In the genomic region with DNA sequence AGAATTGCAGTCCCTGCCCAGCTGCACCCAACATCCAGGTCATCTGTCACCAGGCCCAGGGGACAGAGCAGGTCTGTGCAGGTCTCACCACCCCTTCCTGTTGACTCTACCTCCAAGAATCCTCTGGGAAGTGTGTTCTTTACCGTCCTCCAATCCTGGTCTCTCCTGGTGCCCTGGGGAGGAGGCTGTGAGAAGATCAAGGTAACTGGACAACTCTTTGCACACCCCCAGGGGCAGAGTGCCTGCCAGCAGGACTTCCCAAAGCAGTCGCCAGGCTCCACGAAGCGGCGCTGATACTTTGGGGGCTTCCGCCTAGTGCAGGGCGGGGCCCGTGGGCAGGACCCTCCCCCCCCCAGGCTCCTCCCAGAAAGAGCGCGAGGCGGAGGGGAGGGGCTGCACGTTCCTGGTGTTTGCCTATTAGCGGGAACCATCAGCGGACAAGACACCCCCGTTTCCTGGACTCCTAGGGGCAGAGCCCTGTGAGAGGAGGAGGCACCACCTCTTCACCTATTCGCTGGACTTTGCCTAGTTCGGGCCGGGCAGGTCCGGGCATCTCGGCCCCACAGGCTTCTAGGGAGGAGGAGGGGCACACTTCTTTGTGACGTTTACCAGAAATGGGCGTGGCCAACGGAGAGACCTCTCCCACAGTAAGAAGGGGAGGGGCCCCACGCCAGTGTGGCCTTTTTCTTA, we compare ENCODE assay signal across 8 cellular contexts.
A peak's percentile ranks its signal among the peaks of the same experiment; 100 is the strongest.
DNase-seq lines count a peak whose midpoint lies in the region; ATAC-seq and TF ChIP-seq lines count a peak whose summit lies in the region.

No MANE protein-coding gene starts in this region.

- H3K36me3 Mint-ChIP-seq in activated B cell treated with CpG ODN at 0.5 μM for 24 hours (ENCODE audit: low read depth) = no peaks in the 10 kb centered on the region
- H3K36me3 Mint-ChIP-seq in activated CD4-positive, alpha-beta T cell treated with anti-CD3 and anti-CD28 coated beads, Interleukin-2, amount 10 ng/mL, durations not matched to agents 24 days and 14 days (ENCODE audit: low read depth) = no peaks in the 10 kb centered on the region

- no peaks in the 10 kb centered on the region for H3K4me1 Mint-ChIP-seq in activated B cell treated with CpG ODN at 0.5 μM for 24 hours
- H3K4me1 Mint-ChIP-seq in activated CD4-positive, alpha-beta T cell treated with anti-CD3 and anti-CD28 coated beads, Interleukin-2, amount 10 ng/mL, durations not matched to agents 24 days and 14 days = no peaks in the 10 kb centered on the region

- H3K27ac ChIP-seq in HUES64 (ENCODE audit: low read depth, low read length) (peak overlapping the region; percentile 77; the same call in 1 of the 2 replicates), sigmoid colon (peak overlapping the region; percentile 28 to 67 (median 38))

- WGBS in HUES64 = 84% methylated on average over 24 of the region's 24 CpGs
- WGBS in sigmoid colon, 2 donors = 4 to 22% methylated on average over 24 of the region's 24 CpGs

- POLR2A ChIA-PET in activated B cell treated with CpG ODN at 0.5 μM for 24 hours (lab: Charles Lee) = no interaction called here

- peak overlapping the region; percentile 40 for H3K9ac ChIP-seq in HUES64 (ENCODE audit: low read depth, low read length)
- H3K9ac ChIP-seq in iPS-15b (ENCODE audit: low read depth, low read length) = peak overlapping the region; percentile 73

- no peak for ATAC-seq in activated B cell treated with CpG ODN at 0.5 μM for 24 hours (ENCODE audit: low read depth)
- no peak for ATAC-seq in HG02623 (IDR thresholded peaks at IDR 0.05; ENCODE audit: unreplicated experiment)
- no peak for ATAC-seq in GM19467 (IDR thresholded peaks at IDR 0.05; ENCODE audit: unreplicated experiment)

- H3K9me3 Mint-ChIP-seq in activated B cell treated with CpG ODN at 0.5 μM for 24 hours = peaks cover 1% of the 10 kb centered on the region
- no peaks in the 10 kb centered on the region for H3K9me3 Mint-ChIP-seq in activated CD4-positive, alpha-beta T cell treated with anti-CD3 and anti-CD28 coated beads, Interleukin-2, amount 10 ng/mL, durations not matched to agents 24 days and 14 days

- H3K27me3 ChIP-seq in HUES64 (ENCODE audit: insufficient read depth, low read length) (peaks cover 4% of the 10 kb centered on the region; the same call in 1 of the 2 replicates), iPS-15b (ENCODE audit: control insufficient read depth, insufficient read depth, low read length) (peaks cover 4% of the 10 kb centered on the region), sigmoid colon (peaks cover 0 to 13% (median 7%) of the 10 kb centered on the region in 3 donors)

- peak overlapping the region; percentile 11 for H3K4me3 Mint-ChIP-seq in activated B cell treated with CpG ODN at 0.5 μM for 24 hours
- H3K4me3 Mint-ChIP-seq in activated CD4-positive, alpha-beta T cell treated with anti-CD3 and anti-CD28 coated beads, Interleukin-2, amount 10 ng/mL, durations not matched to agents 24 days and 14 days = no peak overlapping the region

- H3K27ac Mint-ChIP-seq in activated B cell treated with CpG ODN at 0.5 μM for 24 hours = no peak overlapping the region
- H3K27ac Mint-ChIP-seq in activated CD4-positive, alpha-beta T cell treated with anti-CD3 and anti-CD28 coated beads, Interleukin-2, amount 10 ng/mL, durations not matched to agents 24 days and 14 days = no peak overlapping the region

- in situ Hi-C loops in G401 (cut with HindIII; ENCODE audit: low sequenced_read_pairs) = no loop called here

- TF ChIP-seq CTCF in activated B cell treated with CpG ODN at 0.5 μM for 24 hours (IDR thresholded peaks at IDR 0.05) (no peak), sigmoid colon (IDR thresholded peaks at IDR 0.05) (no peak)

- no peak for TF ChIP-seq POLR2A in sigmoid colon (IDR thresholded peaks at IDR 0.05)

- H3K27me3 Mint-ChIP-seq in activated B cell treated with CpG ODN at 0.5 μM for 24 hours = peaks cover 7% of the 10 kb centered on the region
- H3K27me3 Mint-ChIP-seq in activated CD4-positive, alpha-beta T cell treated with anti-CD3 and anti-CD28 coated beads, Interleukin-2, amount 10 ng/mL, durations not matched to agents 24 days and 14 days = peaks cover 6% of the 10 kb centered on the region

- no peak for TF ChIP-seq EP300 in sigmoid colon (IDR thresholded peaks at IDR 0.05)

- H3K36me3 ChIP-seq in HUES64 (ENCODE audit: insufficient read depth, low read length) = no peaks in the 10 kb centered on the region
- H3K36me3 ChIP-seq in iPS-15b (ENCODE audit: control insufficient read depth, insufficient read depth, low read length) = no peaks in the 10 kb centered on the region
- H3K36me3 ChIP-seq in sigmoid colon = no peaks in the 10 kb centered on the region

- intact Hi-C loops in activated B cell treated with CpG ODN at 0.5 μM for 24 hours (cut with micrococcal nuclease) (no loop called here), sigmoid colon (cut with DNase I) (no loop called here)
- intact Hi-C loops in activated CD4-positive, alpha-beta T cell treated with anti-CD3 and anti-CD28 coated beads, Interleukin-2, amount 10 ng/mL, durations not matched to agents 24 days and 14 days (cut with micrococcal nuclease) = no loop called here

- H3K9me3 ChIP-seq in HUES64 (ENCODE audit: insufficient read depth, low read depth, low read length) (peaks cover 5% of the 10 kb centered on the region), iPS-15b (ENCODE audit: control insufficient read depth, insufficient read depth, low read length) (no peaks in the 10 kb centered on the region), sigmoid colon (no peaks in the 10 kb centered on the region)

- H3K4me1 ChIP-seq in HUES64 (ENCODE audit: insufficient read depth, low read length) (no peaks in the 10 kb centered on the region), iPS-15b (ENCODE audit: control insufficient read depth, insufficient read depth, low read length) (peaks cover 2% of the 10 kb centered on the region), sigmoid colon (peaks cover 0 to 16% (median 14%) of the 10 kb centered on the region in 4 donors)

- CTCF ChIA-PET in activated B cell treated with CpG ODN at 0.5 μM for 24 hours (lab: Charles Lee) = no interaction called here

- no peak for DNase-seq in activated B cell treated with CpG ODN at 0.5 μM for 24 hours
- DNase-seq in sigmoid colon = peak; percentile 74
- DNase-seq in activated CD4-positive, alpha-beta T cell treated with anti-CD3 and anti-CD28 coated beads, Interleukin-2, amount 10 ng/mL, durations not matched to agents 24 days and 14 days = no peak
- DNase-seq in G401 (ENCODE audit: low spot score) = no peak

- H3K4me3 ChIP-seq in HUES64 (ENCODE audit: low read length) = peak overlapping the region; percentile 91
- H3K4me3 ChIP-seq in iPS-15b (ENCODE audit: low read depth, low read length) = peak overlapping the region; percentile 65
- peak overlapping the region; percentile 33 to 50 (median 43) for H3K4me3 ChIP-seq in sigmoid colon
